ENCODE assay signal across 1 cellular context in genomic region chr2:239086325-239087020, GRCh38.
TF ChIP-seq lines count a peak whose summit lies in the region.

No MANE protein-coding gene starts in this region.

TF ChIP-seq in K562, 482 proteins besides CTCF, POLR2A, EP300 and RAD21 (continued from another document):
- TF ChIP-seq ZSCAN29 (IDR thresholded peaks at IDR 0.05), result no peak
- no peak for TF ChIP-seq SIN3A (IDR thresholded peaks at IDR 0.05; ENCODE audit: borderline replicate concordance in 2 of 2, control insufficient read depth in 1 of 2, low read depth in 2 of 2, low read length in 2 of 2)
- TF ChIP-seq RBFOX2 (IDR thresholded peaks at IDR 0.05; ENCODE audit: low read depth, low read length), result no peak
- TF ChIP-seq ZNF79 (CRISPR knock-in tag; IDR thresholded peaks at IDR 0.05; ENCODE audit: low read depth), result no peak
- no peak for TF ChIP-seq IRF1 (CRISPR knock-in tag; IDR thresholded peaks at IDR 0.05; ENCODE audit: borderline replicate concordance)
- TF ChIP-seq TEAD4 (IDR thresholded peaks at IDR 0.05; ENCODE audit: low read length), result peak; percentile 93
- TF ChIP-seq TEAD4 (CRISPR knock-in tag; IDR thresholded peaks at IDR 0.05; ENCODE audit: borderline replicate concordance), result no peak
- no peak for TF ChIP-seq ZFP1 (CRISPR knock-in tag; IDR thresholded peaks at IDR 0.05)
- no peak for TF ChIP-seq PHTF2 (CRISPR knock-in tag; IDR thresholded peaks at IDR 0.05)
- no peak for TF ChIP-seq CLOCK (CRISPR knock-in tag; IDR thresholded peaks at IDR 0.05; ENCODE audit: borderline replicate concordance)
- no peak for TF ChIP-seq MCM2 (IDR thresholded peaks at IDR 0.05; ENCODE audit: low read depth)
- TF ChIP-seq PHB (CRISPR knock-in tag; IDR thresholded peaks at IDR 0.05), result no peak
- no peak for TF ChIP-seq HES1 (IDR thresholded peaks at IDR 0.05; ENCODE audit: low read depth)
- TF ChIP-seq SNIP1 (IDR thresholded peaks at IDR 0.05; ENCODE audit: low read depth), result no peak
- TF ChIP-seq KAT8 (IDR thresholded peaks at IDR 0.05; ENCODE audit: low read depth), result no peak
- TF ChIP-seq RCOR1 (IDR thresholded peaks at IDR 0.05; ENCODE audit: borderline replicate concordance in 1 of 2, low read depth in 2 of 2, low read length in 2 of 2), result 0 out of 4 replicates have a peak, but pooled peaks of 1 of the 2 experiments have one; percentile 4
- no peak for TF ChIP-seq HMG20A (CRISPR knock-in tag; conservative IDR thresholded peaks at IDR 0.05)
- TF ChIP-seq FOXA1 (IDR thresholded peaks at IDR 0.05; ENCODE audit: borderline replicate concordance), result no peak
- TF ChIP-seq MAFF (IDR thresholded peaks at IDR 0.05; ENCODE audit: low read length), result no peak
